31 cellular contexts compared by ENCODE assay signal in genomic region chr1:4877426-4877825, GRCh38.
DNase-seq lines count a peak whose midpoint lies in the region; ATAC-seq and TF ChIP-seq lines count a peak whose summit lies in the region.
"Had no signal": no experiment of that assay in that cellular context is flagged by ENCODE, and none has a peak within 500 bp of the region (broad histone marks: within the 10 kb centered on the region; RNA-seq: fewer than 3 reads in every experiment).

No MANE protein-coding gene starts in this region.

- no CpG with 5 or more reads among the region's 3 CpGs for WGBS in neuronal stem cell (ENCODE audit: extremely low coverage in 2 of 2, insufficient read length in 2 of 2, insufficient replicate concordance in 1 of 2), 2 donors

- peaks cover 32% of the 10 kb centered on the region for H3K4me1 Mint-ChIP-seq in nephron progenitor cell
- H3K4me1 Mint-ChIP-seq: B cell; CD14-positive monocyte; CD4-positive, alpha-beta memory T cell; CD4-positive, CD25-positive, alpha-beta regulatory T cell; CD8-positive, alpha-beta memory T cell had no signal

- H3K4me2 ChIP-seq in neuronal stem cell (ENCODE audit: insufficient read depth, low read length, poor library complexity, severe bottlenecking) = no peak overlapping the region
- H3K4me2 ChIP-seq: A549; BLaER1; BLaER1 treated with 17β-estradiol and CSF1 and Interleukin-3, amounts not matched to agents 10 nM and 100 nM had no signal

- no peak overlapping the region for H3K4ac ChIP-seq in neuronal stem cell (ENCODE audit: low read length)

- no peaks in the 10 kb centered on the region for H3K36me3 ChIP-seq in neuronal stem cell (replicated peaks in 1 of 2; ENCODE audit: control insufficient read depth in 2 of 2, insufficient read depth in 2 of 2, low read length in 2 of 2)
- H3K36me3 ChIP-seq: BE2C; BLaER1; BLaER1 treated with 17β-estradiol and CSF1 and Interleukin-3, amounts not matched to agents 10 nM and 100 nM had no signal

- no peak overlapping the region for H2BK120ac ChIP-seq in neuronal stem cell (ENCODE audit: low read depth, low read length)

- no peak overlapping the region for H3K27ac ChIP-seq in neuronal stem cell (replicated peaks; ENCODE audit: low read length)
- H3K27ac ChIP-seq: 22Rv1; A549; BLaER1; BLaER1 treated with 17β-estradiol and CSF1 and Interleukin-3, amounts not matched to agents 10 nM and 100 nM; C4-2B had no signal

- H3K4me3 ChIP-seq in neuronal stem cell (ENCODE audit: low read length in 2 of 2) = no peak overlapping the region
- H3K4me3 ChIP-seq: A549; BLaER1; BLaER1 treated with 17β-estradiol and CSF1 and Interleukin-3, amounts not matched to agents 10 nM and 100 nM had no signal

- H3K9ac ChIP-seq in neuronal stem cell (ENCODE audit: low read depth, low read length, poor library complexity) = no peak overlapping the region
- H3K9ac ChIP-seq: BLaER1; BLaER1 treated with 17β-estradiol and CSF1 and Interleukin-3, amounts not matched to agents 10 nM and 100 nM had no signal

- peaks cover 22% of the 10 kb centered on the region for H3K27me3 Mint-ChIP-seq in nephron progenitor cell (ENCODE audit: low read depth, poor library complexity)

- H2AFZ ChIP-seq in neuronal stem cell (ENCODE audit: low read length) = no peak overlapping the region

- no peak overlapping the region for H4K8ac ChIP-seq in neuronal stem cell (ENCODE audit: low read depth, low read length)

- H3K27ac Mint-ChIP-seq in nephron progenitor cell = peak overlapping the region; percentile 12
- H3K27ac Mint-ChIP-seq: B cell; CD14-positive monocyte; CD4-positive, alpha-beta memory T cell; CD4-positive, alpha-beta T cell; CD4-positive, CD25-positive, alpha-beta regulatory T cell; CD8-positive, alpha-beta memory T cell; CD8-positive, alpha-beta T cell had no signal

- DNase-seq in nephron progenitor cell = no peak
- peak; percentile 52 for DNase-seq in putamen (ENCODE audit: low spot score)
- no peak for DNase-seq in neuronal stem cell (ENCODE audit: low spot score)
- DNase-seq: 8988T; ACHN; AML-193; BE2C; C1 segment of cervical spinal cord; Caco-2; Calu3; CD4-positive, alpha-beta memory T cell; CD4-positive, alpha-beta T cell; CD4-positive, CD25-positive, alpha-beta regulatory T cell; CD8-positive, alpha-beta memory T cell; CD8-positive, alpha-beta T cell; COR-L47; DMS 273 treated with DMSO at 0.1 percent for 48 hours; DMS153; DMS53; DMS79; DMS79 treated with DMSO at 0.1 percent for 48 hours; DND-41; EL had no signal

- no peaks in the 10 kb centered on the region for H3K36me3 Mint-ChIP-seq in nephron progenitor cell (ENCODE audit: low read depth)
- H3K36me3 Mint-ChIP-seq: CD14-positive monocyte; CD4-positive, alpha-beta memory T cell; CD4-positive, CD25-positive, alpha-beta regulatory T cell; CD8-positive, alpha-beta memory T cell; CD8-positive, alpha-beta T cell had no signal

- no peaks in the 10 kb centered on the region for H3K9me3 ChIP-seq in neuronal stem cell (replicated peaks in 1 of 2; ENCODE audit: control insufficient read depth in 2 of 2, insufficient read depth in 1 of 2, low read depth in 1 of 2, low read length in 2 of 2)
- H3K9me3 ChIP-seq: A549, BE2C, BLaER1, Caco-2 had no signal

- H2BK15ac ChIP-seq in neuronal stem cell (ENCODE audit: low read length) = no peak overlapping the region

- H2BK12ac ChIP-seq in neuronal stem cell (ENCODE audit: low read length) = no peak overlapping the region

- peaks cover 8% of the 10 kb centered on the region for H3K9me3 Mint-ChIP-seq in nephron progenitor cell
- H3K9me3 Mint-ChIP-seq: CD4-positive, alpha-beta T cell; CD8-positive, alpha-beta T cell had no signal

- no peaks in the 10 kb centered on the region for H3K27me3 ChIP-seq in neuronal stem cell (ENCODE audit: control insufficient read depth in 3 of 3, insufficient read depth in 3 of 3, low read depth in 1 of 3, low read length in 3 of 3)
- H3K27me3 ChIP-seq: BE2C; BLaER1; BLaER1 treated with 17β-estradiol and CSF1 and Interleukin-3, amounts not matched to agents 10 nM and 100 nM had no signal

- no peaks in the 10 kb centered on the region for H3K79me1 ChIP-seq in neuronal stem cell (ENCODE audit: low read depth, low read length)

- peaks cover 0 to 2% of the 10 kb centered on the region in 2 donors for H3K4me1 ChIP-seq in neuronal stem cell (ENCODE audit: control insufficient read depth in 2 of 2, insufficient read depth in 1 of 2, low read depth in 1 of 2, low read length in 2 of 2)
- H3K4me1 ChIP-seq: A549; BE2C; BLaER1; BLaER1 treated with 17β-estradiol and CSF1 and Interleukin-3, amounts not matched to agents 10 nM and 100 nM; Caco-2 had no signal

- no peak for TF ChIP-seq CTCF in nephron progenitor cell (IDR thresholded peaks at IDR 0.05)

- H3K14ac ChIP-seq in neuronal stem cell (ENCODE audit: low read length) = no peak overlapping the region

- H3K4me3 Mint-ChIP-seq in nephron progenitor cell = no peak overlapping the region
- H3K4me3 Mint-ChIP-seq: B cell; CD14-positive monocyte; CD4-positive, alpha-beta memory T cell; CD4-positive, alpha-beta T cell; CD4-positive, CD25-positive, alpha-beta regulatory T cell; CD8-positive, alpha-beta memory T cell; CD8-positive, alpha-beta T cell had no signal

- no peak overlapping the region for H4K91ac ChIP-seq in neuronal stem cell (ENCODE audit: low read depth, low read length, poor library complexity)

- H2BK5ac ChIP-seq in neuronal stem cell (ENCODE audit: low read length) = no peak overlapping the region

- H3K18ac ChIP-seq in neuronal stem cell (ENCODE audit: low read length) = no peak overlapping the region

- ATAC-seq in GM21717 (IDR thresholded peaks at IDR 0.05; ENCODE audit: unreplicated experiment) = no peak
- ATAC-seq: A549; CD8-positive, alpha-beta T cell had no signal

- no peak overlapping the region for H3K23ac ChIP-seq in neuronal stem cell (ENCODE audit: low read depth, low read length, poor library complexity)

- H2AK5ac ChIP-seq in neuronal stem cell (ENCODE audit: low read depth, low read length) = no peak overlapping the region
